In the genomic region with DNA sequence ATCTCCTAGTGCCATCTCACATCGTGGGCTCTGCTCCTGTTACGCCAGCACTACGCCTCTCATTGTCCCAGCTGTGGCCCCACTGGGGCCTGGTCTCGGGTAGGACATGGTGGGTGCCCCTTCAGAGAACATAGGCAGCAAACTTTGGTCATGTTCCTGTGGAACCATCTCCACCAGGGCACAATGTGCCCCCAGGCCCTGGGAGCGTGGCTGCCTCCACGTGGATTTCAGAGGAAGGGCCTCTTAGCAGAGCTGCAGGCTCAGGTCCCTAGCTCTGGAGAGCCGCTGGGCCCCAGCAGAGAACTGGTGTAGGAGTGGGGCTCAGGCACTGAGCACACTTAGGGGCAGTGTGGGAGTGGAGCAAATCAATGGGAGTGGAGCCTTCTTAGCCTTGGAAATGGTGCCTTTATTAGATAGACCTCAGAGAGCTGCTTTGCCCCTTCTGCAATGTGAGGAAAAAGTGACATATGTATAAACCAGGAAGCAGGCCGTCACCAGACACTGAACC, we compare ENCODE assay signal across 26 cellular contexts.
"Had no signal": no experiment of that assay in that cellular context is flagged by ENCODE, and none has a peak within 500 bp of the region (broad histone marks: within the 10 kb centered on the region; RNA-seq: fewer than 3 reads in every experiment).

No MANE protein-coding gene starts in this region.

- H3K4me3 ChIP-seq: ascending aorta, breast epithelium had no signal

- H3K27me3 ChIP-seq: ascending aorta, breast epithelium had no signal

- H3K36me3 Mint-ChIP-seq: activated CD8-positive, alpha-beta memory T cell treated with anti-CD3 and anti-CD28 coated beads, Interleukin-2, amount 10 ng/mL, durations not matched to agents 7 days and 5 days; activated naive CD4-positive, alpha-beta T cell treated with anti-CD3 and anti-CD28 coated beads, Interleukin-2, amount 50 U/mL, for 24 hours; activated naive CD8-positive, alpha-beta T cell treated with anti-CD3 and anti-CD28 coated beads, Interleukin-2, amount 10 ng/mL, durations not matched to agents 7 days and 5 days had no signal

- H3K27me3 Mint-ChIP-seq: activated CD8-positive, alpha-beta memory T cell treated with anti-CD3 and anti-CD28 coated beads, Interleukin-2, amount 10 ng/mL, durations not matched to agents 7 days and 5 days; activated naive CD4-positive, alpha-beta T cell treated with anti-CD3 and anti-CD28 coated beads, Interleukin-2, amount 50 U/mL, for 24 hours; activated naive CD8-positive, alpha-beta T cell treated with anti-CD3 and anti-CD28 coated beads, Interleukin-2, amount 10 ng/mL, durations not matched to agents 7 days and 5 days; brain; central memory CD8-positive, alpha-beta T cell had no signal

- H3K36me3 ChIP-seq: ascending aorta, breast epithelium had no signal

- ATAC-seq: activated CD8-positive, alpha-beta memory T cell treated with anti-CD3 and anti-CD28 coated beads, Interleukin-2, amount 10 ng/mL, durations not matched to agents 7 days and 5 days; activated CD8-positive, alpha-beta T cell treated with anti-CD3 and anti-CD28 coated beads, Interleukin-2, amount 10 ng/mL, durations not matched to agents 7 days and 5 days had no signal

- H3K27ac Mint-ChIP-seq: activated CD8-positive, alpha-beta memory T cell treated with anti-CD3 and anti-CD28 coated beads, Interleukin-2, amount 10 ng/mL, durations not matched to agents 7 days and 5 days; activated CD8-positive, alpha-beta T cell treated with anti-CD3 and anti-CD28 coated beads, Interleukin-2, amount 10 ng/mL, durations not matched to agents 7 days and 5 days; activated naive CD4-positive, alpha-beta T cell treated with anti-CD3 and anti-CD28 coated beads for 36 hours; activated naive CD4-positive, alpha-beta T cell treated with anti-CD3 and anti-CD28 coated beads, Interleukin-2, amount 50 U/mL, for 24 hours; activated naive CD8-positive, alpha-beta T cell treated with anti-CD3 and anti-CD28 coated beads, Interleukin-2, amount 10 ng/mL, durations not matched to agents 7 days and 5 days; activated T-helper 1 cell treated with anti-CD3 and anti-CD28 coated beads, Interleukin-12 subunit alpha, Interleukin-12 subunit beta, Interleukin-2, Interleukin-4 antibody, amounts not matched to agents 30 ng/mL and 10 ng/mL and 1 ng/mL, durations not matched to agents 14 hours and 24 hours and 36 hours; activated T-helper 2 cell treated with anti-CD3 and anti-CD28 coated beads, Interferon-gamma antibody, Interleukin-2, Interleukin-4, amounts not matched to agents 10 μg/mL and 5 μg/mL and 100 μg/mL, durations not matched to agents 14 hours and 24 hours and 36 hours; brain had no signal

- H3K4me1 ChIP-seq: ascending aorta, breast epithelium had no signal

- DNase-seq: activated CD4-positive, alpha-beta T cell treated with anti-CD3 and anti-CD28 coated beads for 1 hour; activated CD4-positive, alpha-beta T cell treated with anti-CD3 and anti-CD28 coated beads for 4 hours; activated CD4-positive, alpha-beta T cell treated with anti-CD3 and anti-CD28 coated beads, Interleukin-2, amount 50 U/mL, for 1 hour; activated CD4-positive, alpha-beta T cell treated with anti-CD3 and anti-CD28 coated beads, Interleukin-2, amount 50 U/mL, for 48 hours; activated CD8-positive, alpha-beta memory T cell treated with anti-CD3 and anti-CD28 coated beads, Interleukin-2, amount 10 ng/mL, durations not matched to agents 7 days and 5 days; activated CD8-positive, alpha-beta memory T cell treated with anti-CD3 and anti-CD28 coated beads, Interleukin-2, amount 50 U/mL, for 4 hours; activated CD8-positive, alpha-beta T cell treated with anti-CD3 and anti-CD28 coated beads, Interleukin-2, amount 10 ng/mL, durations not matched to agents 7 days and 5 days; activated effector memory CD4-positive, alpha-beta T cell treated with anti-CD3 and anti-CD28 coated beads, Interleukin-2, amount 50 U/mL, for 16 hours; activated naive CD4-positive, alpha-beta T cell treated with anti-CD3 and anti-CD28 coated beads for 36 hours; activated naive CD8-positive, alpha-beta T cell treated with anti-CD3 and anti-CD28 coated beads, Interleukin-2, amount 10 ng/mL, durations not matched to agents 7 days and 5 days; activated T-cell treated with anti-CD3 and anti-CD28 coated beads, Interleukin-2, amount 50 U/mL, for 1 hour; activated T-cell treated with anti-CD3 and anti-CD28 coated beads, Interleukin-2, amount 50 U/mL, for 48 hours; cortex of kidney; dermis blood vessel endothelial cell; effector CD4-positive, alpha-beta T cell; foreskin fibroblast; head of caudate nucleus; T-helper 2 cell had no signal

- H3K4me1 Mint-ChIP-seq: activated CD8-positive, alpha-beta memory T cell treated with anti-CD3 and anti-CD28 coated beads, Interleukin-2, amount 10 ng/mL, durations not matched to agents 7 days and 5 days; activated naive CD4-positive, alpha-beta T cell treated with anti-CD3 and anti-CD28 coated beads, Interleukin-2, amount 50 U/mL, for 24 hours; activated naive CD8-positive, alpha-beta T cell treated with anti-CD3 and anti-CD28 coated beads, Interleukin-2, amount 10 ng/mL, durations not matched to agents 7 days and 5 days; central memory CD8-positive, alpha-beta T cell had no signal

- H3K4me3 Mint-ChIP-seq: activated CD8-positive, alpha-beta memory T cell treated with anti-CD3 and anti-CD28 coated beads, Interleukin-2, amount 10 ng/mL, durations not matched to agents 7 days and 5 days; activated CD8-positive, alpha-beta T cell treated with anti-CD3 and anti-CD28 coated beads, Interleukin-2, amount 10 ng/mL, durations not matched to agents 7 days and 5 days; activated naive CD4-positive, alpha-beta T cell treated with anti-CD3 and anti-CD28 coated beads for 36 hours; activated naive CD4-positive, alpha-beta T cell treated with anti-CD3 and anti-CD28 coated beads, Interleukin-2, amount 50 U/mL, for 24 hours; activated naive CD8-positive, alpha-beta T cell treated with anti-CD3 and anti-CD28 coated beads, Interleukin-2, amount 10 ng/mL, durations not matched to agents 7 days and 5 days; activated T-helper 1 cell treated with anti-CD3 and anti-CD28 coated beads, Interleukin-12 subunit alpha, Interleukin-12 subunit beta, Interleukin-2, Interleukin-4 antibody, amounts not matched to agents 30 ng/mL and 10 ng/mL and 1 ng/mL, durations not matched to agents 14 hours and 24 hours and 36 hours; brain; central memory CD8-positive, alpha-beta T cell had no signal

- H3K9me3 ChIP-seq: ascending aorta, breast epithelium had no signal

- H3K27ac ChIP-seq: ascending aorta, breast epithelium, epithelial cell of prostate had no signal

- H3K9me3 Mint-ChIP-seq: activated naive CD4-positive, alpha-beta T cell treated with anti-CD3 and anti-CD28 coated beads, Interleukin-2, amount 50 U/mL, for 24 hours; activated naive CD8-positive, alpha-beta T cell treated with anti-CD3 and anti-CD28 coated beads, Interleukin-2, amount 10 ng/mL, durations not matched to agents 7 days and 5 days; activated T-helper 1 cell treated with anti-CD3 and anti-CD28 coated beads, Interleukin-12 subunit alpha, Interleukin-12 subunit beta, Interleukin-2, Interleukin-4 antibody, amounts not matched to agents 30 ng/mL and 10 ng/mL and 1 ng/mL, durations not matched to agents 14 hours and 24 hours and 36 hours; brain had no signal
